In the genomic region with DNA sequence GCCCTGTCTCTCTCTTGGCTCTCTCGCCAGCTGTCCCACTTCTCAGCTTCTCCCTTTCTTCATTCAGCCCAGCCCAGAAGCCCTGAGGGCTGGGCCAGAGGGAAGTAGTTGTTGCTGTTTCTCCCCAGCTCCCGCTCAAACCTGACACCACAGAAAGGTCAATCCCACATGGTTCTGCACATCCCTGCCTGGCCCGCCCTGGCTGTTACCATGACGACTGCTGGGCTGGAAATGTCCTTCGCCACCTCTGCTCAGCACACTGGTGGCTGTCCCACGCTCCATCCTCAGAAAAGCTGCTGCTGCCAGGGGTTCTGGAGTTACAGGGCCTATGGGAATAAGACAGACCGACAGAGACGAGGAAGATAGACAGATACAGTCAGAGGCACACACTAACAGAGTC, we compare ENCODE assay signal across 16 cellular contexts. TPM values are rescaled to one million over a fixed set of nuclear protein-coding genes. Genes with fewer than 3 reads are reported as not detected.
DNase-seq lines count a peak whose midpoint lies in the region; ATAC-seq and TF ChIP-seq lines count a peak whose summit lies in the region.
"Had no signal": no experiment of that assay in that cellular context is flagged by ENCODE, and none has a peak within 500 bp of the region (broad histone marks: within the 10 kb centered on the region; RNA-seq: fewer than 3 reads in every experiment).

No MANE protein-coding gene starts in this region.

- DNase-seq in activated CD8-positive, alpha-beta memory T cell treated with anti-CD3 and anti-CD28 coated beads, Interleukin-2, amount 10 ng/mL, durations not matched to agents 7 days and 5 days: peak; percentile 1
- no peak for DNase-seq in activated CD8-positive, alpha-beta memory T cell treated with anti-CD3 and anti-CD28 coated beads for 24 hours
- DNase-seq in NCI-H2227 (lab: John Stamatoyannopoulos, UW; ENCODE audit: unreplicated experiment) (peak; percentile 60), glutamatergic neuron (peak; percentile 50), retina (peak; percentile 34), nucleus accumbens (lab: John Stamatoyannopoulos, UW) (no peak), NCI-H446 (lab: John Stamatoyannopoulos, UW) (no peak), NCI-H345 treated with DMSO at 0.1 percent for 48 hours (lab: John Stamatoyannopoulos, UW; ENCODE audit: unreplicated experiment) (no peak)
- DNase-seq: DMS53, NCI-H1092 treated with DMSO at 0.1 percent for 48 hours, NCI-H1694 treated with DMSO at 0.1 percent for 48 hours, NCI-H2171 treated with DMSO at 0.1 percent for 48 hours, NCI-H526 treated with DMSO at 0.1 percent for 48 hours, RPMI8226 had no signal

- no peak overlapping the region for H3K27ac Mint-ChIP-seq in activated CD8-positive, alpha-beta memory T cell treated with anti-CD3 and anti-CD28 coated beads, Interleukin-2, amount 10 ng/mL, durations not matched to agents 7 days and 5 days
- H3K27ac Mint-ChIP-seq in glutamatergic neuron (ENCODE audit: unreplicated experiment): no peak overlapping the region

- H3K36me3 Mint-ChIP-seq in activated CD8-positive, alpha-beta memory T cell treated with anti-CD3 and anti-CD28 coated beads, Interleukin-2, amount 10 ng/mL, durations not matched to agents 7 days and 5 days: peaks cover 2% of the 10 kb centered on the region
- no peaks in the 10 kb centered on the region for H3K36me3 Mint-ChIP-seq in glutamatergic neuron (ENCODE audit: unreplicated experiment)

- ATAC-seq in activated CD8-positive, alpha-beta memory T cell treated with anti-CD3 and anti-CD28 coated beads, Interleukin-2, amount 10 ng/mL, durations not matched to agents 7 days and 5 days: no peak
- ATAC-seq: A549, HCT116 had no signal

- no peak overlapping the region for H3K4me3 Mint-ChIP-seq in activated CD8-positive, alpha-beta memory T cell treated with anti-CD3 and anti-CD28 coated beads, Interleukin-2, amount 10 ng/mL, durations not matched to agents 7 days and 5 days
- no peak overlapping the region for H3K4me3 Mint-ChIP-seq in glutamatergic neuron (ENCODE audit: unreplicated experiment)

- H3K4me1 Mint-ChIP-seq in activated CD8-positive, alpha-beta memory T cell treated with anti-CD3 and anti-CD28 coated beads, Interleukin-2, amount 10 ng/mL, durations not matched to agents 7 days and 5 days: peaks cover 4% of the 10 kb centered on the region
- H3K4me1 Mint-ChIP-seq in glutamatergic neuron (ENCODE audit: low read depth, unreplicated experiment): peaks cover 8% of the 10 kb centered on the region

- CTCF ChIA-PET in activated CD8-positive, alpha-beta memory T cell treated with anti-CD3 and anti-CD28 coated beads, Interleukin-2, amount 10 ng/mL, durations not matched to agents 7 days and 5 days (lab: Charles Lee): no interaction called here

- no peaks in the 10 kb centered on the region for H3K27me3 Mint-ChIP-seq in activated CD8-positive, alpha-beta memory T cell treated with anti-CD3 and anti-CD28 coated beads, Interleukin-2, amount 10 ng/mL, durations not matched to agents 7 days and 5 days
- peaks cover 4% of the 10 kb centered on the region for H3K27me3 Mint-ChIP-seq in glutamatergic neuron (ENCODE audit: unreplicated experiment)

- TF ChIP-seq CTCF in glutamatergic neuron (IDR thresholded peaks at IDR 0.05; ENCODE audit: partially characterized antibody, unreplicated experiment): no peak

- H3K9me3 Mint-ChIP-seq in activated CD8-positive, alpha-beta memory T cell treated with anti-CD3 and anti-CD28 coated beads, Interleukin-2, amount 10 ng/mL, durations not matched to agents 7 days and 5 days (ENCODE audit: low read depth): no peaks in the 10 kb centered on the region
- H3K9me3 Mint-ChIP-seq in glutamatergic neuron (ENCODE audit: unreplicated experiment): peaks cover 1% of the 10 kb centered on the region

RNA-seq across cellular contexts. Expression of a gene that starts 25.8 kb away (rescaled TPM):
- 10 to 100 TPM; 24.4 to 27.8 TPM for total RNA-seq in activated CD8-positive, alpha-beta memory T cell treated with anti-CD3 and anti-CD28 coated beads, Interleukin-2, amount 10 ng/mL, durations not matched to agents 7 days and 5 days
- total RNA-seq in glutamatergic neuron (ENCODE audit: unreplicated experiment): 21.4 TPM

RNA-seq across cellular contexts. Expression of a gene that starts 30.1 kb away (rescaled TPM):
- 10 to 100 TPM; 17.6 to 17.7 TPM for total RNA-seq in activated CD8-positive, alpha-beta memory T cell treated with anti-CD3 and anti-CD28 coated beads, Interleukin-2, amount 10 ng/mL, durations not matched to agents 7 days and 5 days
- total RNA-seq in glutamatergic neuron (ENCODE audit: unreplicated experiment): 10.6 TPM

RNA-seq across cellular contexts. Expression of a gene that starts 55.0 kb away (rescaled TPM):
- total RNA-seq in activated CD8-positive, alpha-beta memory T cell treated with anti-CD3 and anti-CD28 coated beads, Interleukin-2, amount 10 ng/mL, durations not matched to agents 7 days and 5 days: 10 to 100 TPM; 52.1 to 75.0 TPM
- total RNA-seq in glutamatergic neuron (ENCODE audit: unreplicated experiment): 4.0 TPM

Comparison
In these comparisons a context has a peak if more than half of its experiments do, and no peak if none do; other contexts are left out.
1. DNase-seq: peak in activated CD8-positive, alpha-beta memory T cell treated with anti-CD3 and anti-CD28 coated beads, Interleukin-2, amount 10 ng/mL, durations not matched to agents 7 days and 5 days (single experiment), NCI-H2227 (single experiment), glutamatergic neuron (single experiment) and retina (single experiment); none in activated CD8-positive, alpha-beta memory T cell treated with anti-CD3 and anti-CD28 coated beads for 24 hours (single experiment), nucleus accumbens (0 of 56), NCI-H446 (0 of 2) and NCI-H345 treated with DMSO at 0.1 percent for 48 hours (single experiment).
2. RNA of a gene that starts 55.0 kb away (total RNA-seq): 52.1 to 75.0 TPM in activated CD8-positive, alpha-beta memory T cell treated with anti-CD3 and anti-CD28 coated beads, Interleukin-2, amount 10 ng/mL, durations not matched to agents 7 days and 5 days; 4.0 TPM in glutamatergic neuron (single experiment); every median in the first group is over 10 times any median in the second.